6 cellular contexts compared by ENCODE assay signal in the genomic region with DNA sequence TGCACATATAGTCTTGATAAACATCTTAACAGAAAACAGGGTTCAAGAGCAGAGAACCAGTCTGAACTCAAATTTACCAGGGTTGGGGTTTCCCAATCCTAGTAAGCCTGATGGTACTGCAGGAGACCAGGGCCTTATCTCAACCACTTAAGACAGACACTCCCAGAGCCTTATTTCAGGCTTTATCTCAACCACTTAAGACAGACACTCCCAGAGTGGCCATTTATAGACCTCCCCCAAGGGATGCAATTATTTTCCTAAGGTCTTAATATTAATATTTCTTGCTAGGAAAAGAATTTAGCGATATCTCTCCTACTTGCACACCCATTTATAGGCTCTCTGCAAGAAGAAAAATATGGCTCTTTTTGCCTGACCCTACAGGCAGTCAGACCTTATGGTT. TPM values are rescaled to one million over a fixed set of nuclear protein-coding genes. Genes with fewer than 3 reads are reported as not detected.
"Had no signal": no experiment of that assay in that cellular context is flagged by ENCODE, and none has a peak within 500 bp of the region (broad histone marks: within the 10 kb centered on the region; RNA-seq: fewer than 3 reads in every experiment).

No MANE protein-coding gene starts in this region.

RNA-seq across cellular contexts. Expression of a gene that starts 39.4 kb away (rescaled TPM):
- total RNA-seq: H4, H7, HepG2, HFFc6, HT1080 had no signal
- polyA plus RNA-seq: IgD-negative memory B cell had no signal
